Comparison of ENCODE assay signal across 9 cellular contexts in genomic region chrX:372856-373640, GRCh38. TPM values are rescaled to one million over a fixed set of nuclear protein-coding genes. Genes with fewer than 3 reads are reported as not detected.
DNase-seq lines count a peak whose midpoint lies in the region; ATAC-seq, FAIRE-seq and TF ChIP-seq lines count a peak whose summit lies in the region.
"Had no signal": no experiment of that assay in that cellular context is flagged by ENCODE, and none has a peak within 500 bp of the region (broad histone marks: within the 10 kb centered on the region; RNA-seq: fewer than 3 reads in every experiment).

No MANE protein-coding gene starts in this region.

- TF ChIP-seq CTCF in GM20000 (IDR thresholded peaks at IDR 0.05; ENCODE audit: extremely low read depth, missing control alignments) (no peak), right atrium auricular region (IDR thresholded peaks at IDR 0.05) (no peak)

- peak; percentile 26 for DNase-seq in GM20000 (ENCODE audit: low spot score)
- DNase-seq in right atrium auricular region (ENCODE audit: low spot score) = no peak
- DNase-seq in skeletal muscle cell (ENCODE audit: low read depth) = no peak
- no peak for DNase-seq in RCC 7860 (ENCODE audit: low spot score)
- DNase-seq: NCI-H748 treated with DMSO at 0.1 percent for 48 hours had no signal

- no peak for FAIRE-seq in RCC 7860 (lab: Jason Lieb, UNC)

- H3K27me3 ChIP-seq in right atrium auricular region = no peaks in the 10 kb centered on the region

- H3K4me1 ChIP-seq in right atrium auricular region = peaks cover 0 to 44% of the 10 kb centered on the region in 2 donors

- ATAC-seq in activated T-helper 17 cell treated with anti-CD3 and anti-CD28 coated beads, Interleukin-2, amount 50 U/mL, for 72 hours (replicated peaks) = no peak
- ATAC-seq in GM19452 (IDR thresholded peaks at IDR 0.05; ENCODE audit: unreplicated experiment) = no peak
- no peak for ATAC-seq in GM21619 (IDR thresholded peaks at IDR 0.05; ENCODE audit: unreplicated experiment)
- no peak for ATAC-seq in HG03565 (IDR thresholded peaks at IDR 0.05; ENCODE audit: unreplicated experiment)

- no peaks in the 10 kb centered on the region for H3K9me3 Mint-ChIP-seq in activated T-helper 17 cell treated with anti-CD3 and anti-CD28 coated beads, Interleukin-2, amount 50 U/mL, for 72 hours

- H3K27me3 Mint-ChIP-seq in activated T-helper 17 cell treated with anti-CD3 and anti-CD28 coated beads, Interleukin-2, amount 50 U/mL, for 72 hours = peaks cover 23% of the 10 kb centered on the region

- peak overlapping the region; percentile 88 to 95 for H3K27ac ChIP-seq in right atrium auricular region

- peaks cover 4% of the 10 kb centered on the region for H3K36me3 Mint-ChIP-seq in activated T-helper 17 cell treated with anti-CD3 and anti-CD28 coated beads, Interleukin-2, amount 50 U/mL, for 72 hours (ENCODE audit: low read depth)

- no peaks in the 10 kb centered on the region for H3K9me3 ChIP-seq in right atrium auricular region

- H3K4me3 Mint-ChIP-seq in activated T-helper 17 cell treated with anti-CD3 and anti-CD28 coated beads, Interleukin-2, amount 50 U/mL, for 72 hours = peak overlapping the region; percentile 47

- H3K4me3 ChIP-seq in right atrium auricular region = peak overlapping the region; percentile 47 to 55
- peak overlapping the region; percentile 59 for H3K4me3 ChIP-seq in skeletal muscle cell (ENCODE audit: low read depth, low read length)

- H3K4me1 Mint-ChIP-seq in activated T-helper 17 cell treated with anti-CD3 and anti-CD28 coated beads, Interleukin-2, amount 50 U/mL, for 72 hours = peaks cover 7% of the 10 kb centered on the region

- no peak overlapping the region for H3K27ac Mint-ChIP-seq in activated T-helper 17 cell treated with anti-CD3 and anti-CD28 coated beads, Interleukin-2, amount 50 U/mL, for 72 hours

- H3K36me3 ChIP-seq in right atrium auricular region = no peaks in the 10 kb centered on the region

RNA-seq across cellular contexts. Expression of gene PPP2R3B, which starts 13.7 kb away (rescaled TPM):
- total RNA-seq in activated T-helper 17 cell treated with anti-CD3 and anti-CD28 coated beads, Interleukin-2, amount 50 U/mL, for 72 hours = 10 to 100 TPM; 19.3 to 22.6 TPM
- 10 to 100 TPM; 58.6 to 70.1 TPM for total RNA-seq in right atrium auricular region

RNA-seq across cellular contexts. Expression of gene GTPBP6, which starts 54.5 kb away (rescaled TPM):
- 10 to 100 TPM; 48.2 to 61.2 TPM for total RNA-seq in activated T-helper 17 cell treated with anti-CD3 and anti-CD28 coated beads, Interleukin-2, amount 50 U/mL, for 72 hours
- 10 to 100 TPM; 44.6 to 52.1 TPM for total RNA-seq in right atrium auricular region
